Comparison of ENCODE assay signal across 12 cellular contexts in genomic region chr11:60377737-60378136, GRCh38. TPM values are rescaled to one million over a fixed set of nuclear protein-coding genes. Genes with fewer than 3 reads are reported as not detected.
DNase-seq lines count a peak whose midpoint lies in the region; ATAC-seq and TF ChIP-seq lines count a peak whose summit lies in the region.
"Had no signal": no experiment of that assay in that cellular context is flagged by ENCODE, and none has a peak within 500 bp of the region (broad histone marks: within the 10 kb centered on the region; RNA-seq: fewer than 3 reads in every experiment).

No MANE protein-coding gene starts in this region.

- ATAC-seq in GM18505 (IDR thresholded peaks at IDR 0.05; ENCODE audit: unreplicated experiment) (no peak), HG03095 (IDR thresholded peaks at IDR 0.05; ENCODE audit: unreplicated experiment) (peak; percentile 50)
- ATAC-seq: activated T-cell treated with anti-CD3 and anti-CD28 coated beads, Interleukin-2, amount 50 U/mL, for 72 hours had no signal

- H3K9me3 ChIP-seq in ascending aorta: no peaks in the 10 kb centered on the region
- no peaks in the 10 kb centered on the region for H3K9me3 ChIP-seq in parathyroid adenoma (ENCODE audit: control insufficient read depth, low read length)
- no peaks in the 10 kb centered on the region for H3K9me3 ChIP-seq in stomach

- H2AFZ ChIP-seq in parathyroid adenoma: no peak overlapping the region

- intact Hi-C loops in ascending aorta (cut with DNase I): loop anchor here (2.0 kb wide), 1 partner anchor 21 kb away; no protein-coding TSS in a partner anchor
- intact Hi-C loops in stomach (cut with DNase I; ENCODE audit: low total_unique reads): no loop called here

- 79 to 94% (median 86%) methylated on average over 2 of the region's 2 CpGs for WGBS in stomach, 5 donors

- H3K36me3 ChIP-seq in ascending aorta: no peaks in the 10 kb centered on the region
- H3K36me3 ChIP-seq in parathyroid adenoma (ENCODE audit: control insufficient read depth, insufficient read depth, low read length): no peaks in the 10 kb centered on the region
- H3K36me3 ChIP-seq in stomach: no peaks in the 10 kb centered on the region

- TF ChIP-seq POLR2A in GM18505 (IDR thresholded peaks at IDR 0.05; ENCODE audit: borderline replicate concordance, extremely low read depth, insufficient read depth, insufficient read length): peak; percentile 34
- no peak for TF ChIP-seq POLR2A in stomach (IDR thresholded peaks at IDR 0.05)

- H3K4me3 ChIP-seq in ascending aorta: no peak overlapping the region
- no peak overlapping the region for H3K4me3 ChIP-seq in parathyroid adenoma (ENCODE audit: low read depth, low read length)
- no peak overlapping the region for H3K4me3 ChIP-seq in stomach

- TF ChIP-seq CTCF in ascending aorta (IDR thresholded peaks at IDR 0.05) (no peak), parathyroid adenoma (IDR thresholded peaks at IDR 0.05) (no peak), stomach (IDR thresholded peaks at IDR 0.05) (no peak)

- H3K27ac ChIP-seq in ascending aorta (peak overlapping the region in 1 of 2 donors; percentile 48), parathyroid adenoma (peak overlapping the region; percentile 36), stomach (peak overlapping the region in 2 of 5 donors; percentile 5 to 61)

- no peak overlapping the region for H3K4me2 ChIP-seq in parathyroid adenoma (ENCODE audit: low read length)

- H3K79me2 ChIP-seq in parathyroid adenoma: no peaks in the 10 kb centered on the region

- H3K27me3 ChIP-seq in ascending aorta (no peaks in the 10 kb centered on the region), parathyroid adenoma (ENCODE audit: control insufficient read depth, insufficient read depth, low read length) (no peaks in the 10 kb centered on the region), stomach (no peaks in the 10 kb centered on the region)

- H3K9ac ChIP-seq in parathyroid adenoma: no peak overlapping the region

- DNase-seq in ascending aorta (ENCODE audit: low spot score in 2 of 2) (peak; percentile 67 to 81), T-helper 1 cell (no peak), stomach (no peak), SW480 (ENCODE audit: low spot score) (no peak), NCI-H1092 treated with DMSO at 0.1 percent for 48 hours (lab: John Stamatoyannopoulos, UW) (no peak)
- DNase-seq: activated T-cell treated with anti-CD3 and anti-CD28 coated beads, Interleukin-2, amount 50 U/mL, for 72 hours; stimulated activated naive CD4-positive, alpha-beta T cell treated with Interleukin-2 at 50 U/mL for 16 hours had no signal

- no peak for TF ChIP-seq EP300 in stomach (IDR thresholded peaks at IDR 0.05)

- H3K4me1 ChIP-seq in ascending aorta: no peaks in the 10 kb centered on the region
- no peaks in the 10 kb centered on the region for H3K4me1 ChIP-seq in parathyroid adenoma
- no peaks in the 10 kb centered on the region for H3K4me1 ChIP-seq in stomach

RNA-seq across cellular contexts. Expression of gene MS4A7, which starts 0.6 kb away (rescaled TPM):
- total RNA-seq in ascending aorta (114 TPM), stomach (10 to 100 TPM in 3 of 5 donors, under 1 TPM in 1, not detected in 1; 0.58 to 43.3 (median 20.1) TPM)
- 10 to 100 TPM in 2 of 3 donors, 1 to 10 TPM in 1; 1.7 to 13.3 (median 10.9) TPM for polyA plus RNA-seq in stomach
- total RNA-seq: activated T-cell treated with anti-CD3 and anti-CD28 coated beads, Interleukin-2, amount 50 U/mL, for 72 hours; epithelial cell of proximal tubule had no signal
- polyA plus RNA-seq: neural cell had no signal

RNA-seq across cellular contexts. Expression of gene MS4A14, which starts 18.5 kb away (rescaled TPM):
- total RNA-seq in ascending aorta (not detected), stomach (1 to 10 TPM in 2 of 5 donors, under 1 TPM in 1, not detected in 2; under 0.01 to 4.1 (median 4.1) TPM)
- under 1 TPM in 2 of 3 donors, not detected in 1; 0.12 to 0.18 TPM for polyA plus RNA-seq in stomach
- total RNA-seq: activated T-cell treated with anti-CD3 and anti-CD28 coated beads, Interleukin-2, amount 50 U/mL, for 72 hours; epithelial cell of proximal tubule had no signal
- polyA plus RNA-seq: neural cell had no signal

RNA-seq across cellular contexts. Expression of gene MS4A6E, which starts 50.7 kb away (rescaled TPM):
- total RNA-seq in ascending aorta (not detected), stomach (not detected)
- not detected for polyA plus RNA-seq in stomach
- total RNA-seq: activated T-cell treated with anti-CD3 and anti-CD28 coated beads, Interleukin-2, amount 50 U/mL, for 72 hours; epithelial cell of proximal tubule had no signal
- polyA plus RNA-seq: neural cell had no signal

RNA-seq across cellular contexts. Expression of gene MS4A5, which starts 51.6 kb away (rescaled TPM):
- not detected for total RNA-seq in ascending aorta
- not detected for total RNA-seq in stomach
- polyA plus RNA-seq in stomach: not detected
- total RNA-seq: activated T-cell treated with anti-CD3 and anti-CD28 coated beads, Interleukin-2, amount 50 U/mL, for 72 hours; epithelial cell of proximal tubule had no signal
- polyA plus RNA-seq: neural cell had no signal

Comparison
In these comparisons a context has a peak if more than half of its experiments do, and no peak if none do; other contexts are left out.
1. DNase-seq: peak in ascending aorta (2 of 2); none in T-helper 1 cell (0 of 5), stomach (single experiment), SW480 (single experiment) and NCI-H1092 treated with DMSO at 0.1 percent for 48 hours (single experiment).